26 cellular contexts compared by ENCODE assay signal in the genomic region with DNA sequence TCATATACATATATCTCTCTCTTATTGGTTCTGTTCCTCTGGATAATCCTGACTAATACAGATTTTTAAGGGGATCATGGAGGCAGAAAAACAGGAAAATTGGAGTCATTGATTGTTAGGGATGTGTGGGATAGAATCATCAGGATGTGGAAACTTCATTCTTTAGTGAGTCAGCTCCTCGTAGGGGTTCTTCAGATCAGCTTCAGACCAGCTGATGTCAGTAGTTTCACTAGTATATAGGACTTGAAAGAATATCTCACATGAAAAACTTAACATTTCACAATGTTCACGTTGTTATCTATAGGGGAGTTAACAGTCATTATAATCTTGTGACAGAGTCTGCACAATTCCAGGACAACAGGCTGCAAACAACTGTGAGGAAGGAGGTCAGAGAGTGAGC.
DNase-seq lines count a peak whose midpoint lies in the region; ATAC-seq and TF ChIP-seq lines count a peak whose summit lies in the region.
"Had no signal": no experiment of that assay in that cellular context is flagged by ENCODE, and none has a peak within 500 bp of the region (broad histone marks: within the 10 kb centered on the region; RNA-seq: fewer than 3 reads in every experiment).

No MANE protein-coding gene starts in this region.

- intact Hi-C loops in heart right ventricle (cut with DNase I) (no loop called here), heart left ventricle (cut with DNase I) (loop anchor here in 1 of 10 donors (10.0 kb wide), 1 partner anchor 131 kb away; no protein-coding TSS in a partner anchor)

- WGBS in heart right ventricle, 2 donors = 51% methylated on average over 2 of the region's 2 CpGs
- WGBS in heart left ventricle, 4 donors = 39 to 56% (median 46%) methylated on average over 2 of the region's 2 CpGs

- no peak for ATAC-seq in heart right ventricle
- ATAC-seq in heart left ventricle = no peak
- ATAC-seq: left colon, psoas muscle had no signal

- TF ChIP-seq CTCF in choroid plexus epithelial cell (conservative IDR thresholded peaks at IDR 0.05; ENCODE audit: low read depth, low read length) (no peak), heart right ventricle (IDR thresholded peaks at IDR 0.05) (no peak), heart left ventricle (IDR thresholded peaks at IDR 0.05) (no peak)

- no peaks in the 10 kb centered on the region for H3K27me3 ChIP-seq in SJCRH30
- H3K27me3 ChIP-seq in heart right ventricle = no peaks in the 10 kb centered on the region
- no peaks in the 10 kb centered on the region for H3K27me3 ChIP-seq in heart left ventricle
- H3K27me3 ChIP-seq: esophagus squamous epithelium, MG63, suprapubic skin had no signal

- H3K36me3 ChIP-seq in SJCRH30 (no peaks in the 10 kb centered on the region), heart right ventricle (no peaks in the 10 kb centered on the region), heart left ventricle (no peaks in the 10 kb centered on the region)
- H3K36me3 ChIP-seq: esophagus squamous epithelium, HAP-1, MG63, suprapubic skin had no signal

- H3K27ac ChIP-seq in SJCRH30 (no peak overlapping the region), heart right ventricle (no peak overlapping the region), heart left ventricle (no peak overlapping the region)
- H3K27ac ChIP-seq: C4-2B, esophagus squamous epithelium, psoas muscle, suprapubic skin had no signal

- H3K4me3 ChIP-seq in choroid plexus epithelial cell (ENCODE audit: low read depth, low read length) (no peak overlapping the region), SJCRH30 (no peak overlapping the region), heart right ventricle (no peak overlapping the region), heart left ventricle (no peak overlapping the region)
- H3K4me3 ChIP-seq: esophagus squamous epithelium, HAP-1, MG63, psoas muscle, suprapubic skin had no signal

- TF ChIP-seq POLR2A in heart left ventricle (IDR thresholded peaks at IDR 0.05) = no peak

- no peaks in the 10 kb centered on the region for H3K4me1 ChIP-seq in SJCRH30
- no peaks in the 10 kb centered on the region for H3K4me1 ChIP-seq in heart right ventricle
- H3K4me1 ChIP-seq in heart left ventricle = no peaks in the 10 kb centered on the region
- H3K4me1 ChIP-seq: esophagus squamous epithelium, HAP-1, psoas muscle, suprapubic skin had no signal

- H3K9me3 ChIP-seq in SJCRH30 (replicated peaks) = no peaks in the 10 kb centered on the region
- H3K9me3 ChIP-seq in heart right ventricle = no peaks in the 10 kb centered on the region
- H3K9me3 ChIP-seq in heart left ventricle = no peaks in the 10 kb centered on the region
- H3K9me3 ChIP-seq: esophagus squamous epithelium, HAP-1, MG63, psoas muscle, suprapubic skin had no signal

- DNase-seq in Daoy (ENCODE audit: low read depth) = peak; percentile 7
- peak; percentile 58 for DNase-seq in OCI-M1 (lab: John Stamatoyannopoulos, UW)
- DNase-seq in choroid plexus epithelial cell (ENCODE audit: low read depth) = peak; percentile 72
- DNase-seq in iris pigment epithelial cell (ENCODE audit: low read depth) = peak; percentile 54
- no peak for DNase-seq in NCI-H524 (lab: John Stamatoyannopoulos, UW)
- no peak for DNase-seq in SJCRH30
- no peak for DNase-seq in heart right ventricle
- DNase-seq in heart left ventricle = no peak
- DNase-seq: activated CD4-positive, alpha-beta T cell treated with anti-CD3 and anti-CD28 coated beads, Interleukin-2, amount 10 ng/mL, durations not matched to agents 24 days and 14 days; activated CD8-positive, alpha-beta memory T cell treated with anti-CD3 and anti-CD28 coated beads, Interleukin-2, amount 50 U/mL, for 48 hours; activated gamma-delta T cell; amniotic stem cell; cerebellar nuclear complex; DMS153; effector CD8-positive, alpha-beta T cell; esophagus squamous epithelium; left colon; MG63; midbrain; NCI-H146; NCI-H2171 treated with DMSO at 0.1 percent for 48 hours; nephron progenitor cell; psoas muscle had no signal

Comparison
In these comparisons a context has a peak if more than half of its experiments do, and no peak if none do; other contexts are left out.
1. DNase-seq: peak in Daoy (single experiment), OCI-M1 (single experiment), choroid plexus epithelial cell (single experiment) and iris pigment epithelial cell (single experiment); none in NCI-H524 (0 of 2), SJCRH30 (0 of 2), heart right ventricle (0 of 2) and heart left ventricle (0 of 5).